ENCODE assay signal across 14 cellular contexts in the genomic region with DNA sequence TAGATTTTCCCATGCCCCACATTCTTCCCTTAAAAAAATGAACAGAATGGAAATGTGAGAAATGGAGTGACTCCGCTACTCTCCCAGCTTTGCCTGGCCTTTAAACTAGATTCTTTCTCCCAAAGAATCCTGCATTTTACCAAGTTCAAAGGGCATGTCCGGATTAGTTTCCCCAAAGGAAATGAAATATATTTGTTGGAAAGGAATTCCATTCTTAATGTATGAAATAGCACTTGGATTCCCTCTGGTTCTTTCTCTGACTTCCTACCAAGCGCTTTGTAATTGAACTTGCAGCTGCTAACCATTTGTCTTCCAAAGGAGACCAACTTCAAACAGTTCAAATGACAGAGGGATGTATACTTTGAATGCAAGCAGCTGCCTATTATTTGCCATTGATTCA. TPM values are rescaled to one million over a fixed set of nuclear protein-coding genes. Genes with fewer than 3 reads are reported as not detected.
DNase-seq lines count a peak whose midpoint lies in the region; ATAC-seq, FAIRE-seq and TF ChIP-seq lines count a peak whose summit lies in the region.
"Had no signal": no experiment of that assay in that cellular context is flagged by ENCODE, and none has a peak within 500 bp of the region (broad histone marks: within the 10 kb centered on the region; RNA-seq: fewer than 3 reads in every experiment).

No MANE protein-coding gene starts in this region.

- H3K4me1 ChIP-seq in liver (ENCODE audit: control insufficient read depth in 4 of 4, insufficient read depth in 4 of 4, low read length in 3 of 4) (peaks cover 7 to 37% (median 29%) of the 10 kb centered on the region in 4 donors), HepG2 (ENCODE audit: insufficient read depth, low read length) (peaks cover 63% of the 10 kb centered on the region), astrocyte (ENCODE audit: insufficient read depth, low read length) (peaks cover 27% of the 10 kb centered on the region)

- FAIRE-seq in HepG2 (lab: Jason Lieb, UNC) (no peak), astrocyte (lab: Jason Lieb, UNC) (no peak)

- intact Hi-C loops in HepG2 (cut with micrococcal nuclease; ENCODE audit: unreplicated experiment) = no loop called here

- TF ChIP-seq POLR2A in HepG2 (IDR thresholded peaks at IDR 0.05; ENCODE audit: insufficient read depth in 1 of 2, low read depth in 2 of 2, low read length in 2 of 2) = no peak

- H3K27me3 Mint-ChIP-seq in astrocyte (ENCODE audit: low read depth, unreplicated experiment) = no peaks in the 10 kb centered on the region
- H3K27me3 Mint-ChIP-seq in activated CD8-positive, alpha-beta T cell treated with anti-CD3 and anti-CD28 coated beads, Interleukin-2, amount 10 ng/mL, durations not matched to agents 7 days and 5 days (ENCODE audit: low read depth) = no peaks in the 10 kb centered on the region
- H3K27me3 Mint-ChIP-seq: memory B cell had no signal

- TF ChIP-seq RAD21 in liver (IDR thresholded peaks at IDR 0.05) (no peak), HepG2 (CRISPR knock-in tag; IDR thresholded peaks at IDR 0.05) (no peak)

- H3K9me3 Mint-ChIP-seq in astrocyte (ENCODE audit: unreplicated experiment) = no peaks in the 10 kb centered on the region
- H3K9me3 Mint-ChIP-seq in activated CD8-positive, alpha-beta T cell treated with anti-CD3 and anti-CD28 coated beads, Interleukin-2, amount 10 ng/mL, durations not matched to agents 7 days and 5 days (ENCODE audit: insufficient read depth) = no peaks in the 10 kb centered on the region
- H3K9me3 Mint-ChIP-seq: memory B cell had no signal

- H3K9ac ChIP-seq in liver (ENCODE audit: low read depth in 1 of 2, low read length in 2 of 2) (no peak overlapping the region), HepG2 (ENCODE audit: insufficient read depth, low read depth, low read length) (no peak overlapping the region), astrocyte (ENCODE audit: low read length) (no peak overlapping the region)

- H3K9me3 ChIP-seq in liver (ENCODE audit: control insufficient read depth in 4 of 4, low read length in 3 of 4) = no peaks in the 10 kb centered on the region
- no peaks in the 10 kb centered on the region for H3K9me3 ChIP-seq in HepG2 (ENCODE audit: low read length)
- H3K9me3 ChIP-seq in astrocyte (ENCODE audit: insufficient read depth, low read depth, low read length) = no peaks in the 10 kb centered on the region
- H3K9me3 ChIP-seq: ovary, stomach had no signal

- WGBS in liver = 78% methylated on average over 3 of the region's 3 CpGs
- WGBS in HepG2 (ENCODE audit: low lambda C conversion rate) = 88% methylated on average over 3 of the region's 3 CpGs

- TF ChIP-seq CTCF in liver (IDR thresholded peaks at IDR 0.05; ENCODE audit: low read depth, low read length, missing input control) (no peak), HepG2 (CRISPR knock-in tag; IDR thresholded peaks at IDR 0.05) (no peak), astrocyte (IDR thresholded peaks at IDR 0.05; ENCODE audit: insufficient read depth, low read depth, low read length) (no peak)

- no TSS peak for BruUV-seq in HepG2 (replicated peaks; lab: Mats Ljungman, UMichigan)

- in situ Hi-C loops in HepG2 (cut with HindIII; ENCODE audit: extremely low pct_ligation_motif_present, low pct_unique_long_range_greater_than_20kb) = no loop called here

- H3K79me2 ChIP-seq in HepG2 (ENCODE audit: insufficient read depth, low read length) = peaks cover 97% of the 10 kb centered on the region
- peaks cover 98% of the 10 kb centered on the region for H3K79me2 ChIP-seq in astrocyte (ENCODE audit: insufficient read depth, low read length)

- TF ChIP-seq EP300 in HepG2 (IDR thresholded peaks at IDR 0.05; ENCODE audit: low read depth in 2 of 2, low read length in 2 of 2) = no peak
- no peak for TF ChIP-seq EP300 in HepG2 (CRISPR knock-in tag; IDR thresholded peaks at IDR 0.05; ENCODE audit: borderline replicate concordance)

- H3K27ac Mint-ChIP-seq in astrocyte (ENCODE audit: unreplicated experiment) = no peak overlapping the region
- no peak overlapping the region for H3K27ac Mint-ChIP-seq in activated CD8-positive, alpha-beta T cell treated with anti-CD3 and anti-CD28 coated beads, Interleukin-2, amount 10 ng/mL, durations not matched to agents 7 days and 5 days
- H3K27ac Mint-ChIP-seq: memory B cell had no signal

- POLR2A ChIA-PET in HepG2 (lab: Yijun Ruan, JAX) = interaction anchor here (2.1 kb wide), 1 partner anchor 18 kb away, joined by 5 read pairs; a partner anchor contains a TSS
- POLR2A ChIA-PET in activated CD8-positive, alpha-beta T cell treated with anti-CD3 and anti-CD28 coated beads, Interleukin-2, amount 10 ng/mL, durations not matched to agents 7 days and 5 days (lab: Charles Lee) = interaction anchor here (1.4 kb wide), 1 partner anchor 18 kb away, joined by 4 read pairs; no protein-coding TSS in a partner anchor

- H3K27ac ChIP-seq in liver (ENCODE audit: low read depth in 1 of 2, low read length in 2 of 2) (no peak overlapping the region), HepG2 (ENCODE audit: extremely low read length, insufficient read depth, low read length) (no peak overlapping the region), astrocyte (ENCODE audit: low read depth, low read length) (no peak overlapping the region)
- H3K27ac ChIP-seq: ovary, stomach had no signal

- H4K20me1 ChIP-seq in HepG2 (ENCODE audit: insufficient read depth, low read length) (peaks cover 43% of the 10 kb centered on the region), astrocyte (ENCODE audit: insufficient read depth, low read length) (peaks cover 98% of the 10 kb centered on the region)

- no peak overlapping the region for H2AFZ ChIP-seq in HepG2 (ENCODE audit: low read length)
- no peak overlapping the region for H2AFZ ChIP-seq in astrocyte (ENCODE audit: low read depth, low read length)

- DNase-seq in HepG2 (ENCODE audit: low spot score) (no peak), astrocyte (ENCODE audit: low read depth) (peak; percentile 70), left kidney (ENCODE audit: low read depth, low spot score) (peak; percentile 69), cerebellar cortex (ENCODE audit: low spot score) (no peak), NCI-H526 treated with DMSO at 0.1 percent for 48 hours (lab: John Stamatoyannopoulos, UW) (no peak), NCI-H1105 (lab: John Stamatoyannopoulos, UW) (no peak)
- no peak for DNase-seq in activated CD8-positive, alpha-beta T cell treated with anti-CD3 and anti-CD28 coated beads, Interleukin-2, amount 10 ng/mL, durations not matched to agents 7 days and 5 days
- DNase-seq: Calu3, NCI-H1092, NCI-H524, ovary, stomach had no signal

- H3K4me3 Mint-ChIP-seq in astrocyte (ENCODE audit: unreplicated experiment) = no peak overlapping the region
- no peak overlapping the region for H3K4me3 Mint-ChIP-seq in activated CD8-positive, alpha-beta T cell treated with anti-CD3 and anti-CD28 coated beads, Interleukin-2, amount 10 ng/mL, durations not matched to agents 7 days and 5 days
- H3K4me3 Mint-ChIP-seq: memory B cell had no signal

- peaks cover 53% of the 10 kb centered on the region for H3K4me1 Mint-ChIP-seq in astrocyte (ENCODE audit: low read depth, unreplicated experiment)
- H3K4me1 Mint-ChIP-seq in activated CD8-positive, alpha-beta T cell treated with anti-CD3 and anti-CD28 coated beads, Interleukin-2, amount 10 ng/mL, durations not matched to agents 7 days and 5 days (ENCODE audit: low read depth) = peaks cover 95% of the 10 kb centered on the region

- no peak for ATAC-seq in HepG2
- no peak for ATAC-seq in activated CD8-positive, alpha-beta T cell treated with anti-CD3 and anti-CD28 coated beads, Interleukin-2, amount 10 ng/mL, durations not matched to agents 7 days and 5 days

- CTCF ChIA-PET in HepG2 (lab: Yijun Ruan, JAX; ENCODE audit: low intra/inter-chr PET ratio, low total read pairs) = no interaction called here
- CTCF ChIA-PET in activated CD8-positive, alpha-beta T cell treated with anti-CD3 and anti-CD28 coated beads, Interleukin-2, amount 10 ng/mL, durations not matched to agents 7 days and 5 days (lab: Charles Lee) = interaction anchor here (1.3 to 9.7 kb wide), 4 partner anchors 12 to 92 kb away, joined by 5 to 87 read pairs (median 14); a partner anchor contains a TSS

- H3K36me3 ChIP-seq in liver (ENCODE audit: control insufficient read depth in 4 of 4, insufficient read depth in 3 of 4, low read depth in 1 of 4, low read length in 3 of 4) (no peaks in the 10 kb centered on the region), HepG2 (replicated peaks in 1 of 2; ENCODE audit: control insufficient read depth in 1 of 2, insufficient read depth in 2 of 2, low read length in 2 of 2) (peaks cover 0 to 10% of the 10 kb centered on the region in 2 experiments; a peak in 2 of 5 replicates), astrocyte (ENCODE audit: insufficient read depth, low read length) (no peaks in the 10 kb centered on the region)
- H3K36me3 ChIP-seq: ovary, stomach had no signal

- H3K27me3 ChIP-seq in liver (ENCODE audit: control insufficient read depth in 4 of 4, insufficient read depth in 4 of 4, low read length in 3 of 4) (no peaks in the 10 kb centered on the region), HepG2 (ENCODE audit: control insufficient read depth in 1 of 2, insufficient read depth in 2 of 2, low read length in 2 of 2) (no peaks in the 10 kb centered on the region), astrocyte (ENCODE audit: insufficient read depth, low read length) (no peaks in the 10 kb centered on the region)
- H3K27me3 ChIP-seq: ovary, stomach had no signal

- H3K4me3 ChIP-seq in liver (ENCODE audit: low read depth in 1 of 3, low read length in 3 of 3) (no peak overlapping the region), HepG2 (replicated peaks in 1 of 3; ENCODE audit: insufficient read depth in 1 of 3, low read depth in 2 of 3, low read length in 3 of 3) (no peak overlapping the region), astrocyte (ENCODE audit: insufficient read depth, low read depth, low read length) (no peak overlapping the region)
- H3K4me3 ChIP-seq: ovary, stomach had no signal

- no peak overlapping the region for H3K4me2 ChIP-seq in HepG2 (ENCODE audit: low read depth, low read length)
- peak overlapping the region; percentile 56 for H3K4me2 ChIP-seq in astrocyte (ENCODE audit: low read length)

- peaks cover 2% of the 10 kb centered on the region for H3K36me3 Mint-ChIP-seq in astrocyte (ENCODE audit: low read depth, unreplicated experiment)
- peaks cover 58% of the 10 kb centered on the region for H3K36me3 Mint-ChIP-seq in activated CD8-positive, alpha-beta T cell treated with anti-CD3 and anti-CD28 coated beads, Interleukin-2, amount 10 ng/mL, durations not matched to agents 7 days and 5 days (ENCODE audit: low read depth)

RNA-seq across cellular contexts. Expression of a gene that starts 18.9 kb away (rescaled TPM):
- total RNA-seq in liver (10 to 100 TPM; 14.3 to 24.6 TPM), HepG2 (2016; rRNA removed; fragmentation: Illumina TruSeq; extraction: Trizol) (24.1 and 29.5 TPM in 2 replicates), astrocyte (62.4 and 66.5 TPM in 2 replicates)
- polyA plus RNA-seq in liver (10 to 100 TPM; 24.1 to 30.2 TPM), HepG2 (2011; rRNA removed) (38.7 and 49.2 TPM in 2 replicates)
- 6.0 and 7.6 TPM in 2 replicates for total RNA-seq in HepG2 (2016; cell fraction: cytosol; rRNA removed; fragmentation: Illumina TruSeq; extraction: Trizol; ENCODE audit: low read depth)
- total RNA-seq in HepG2 (2016; cell fraction: insoluble cytoplasmic fraction; rRNA removed; fragmentation: Illumina TruSeq; extraction: Trizol) = 24.7 TPM in 2 replicates
- 10.8 and 12.5 TPM in 2 replicates for total RNA-seq in HepG2 (2016; cell fraction: membrane; rRNA removed; fragmentation: Illumina TruSeq; extraction: Trizol)
- 17.5 and 19.9 TPM in 2 replicates for total RNA-seq in HepG2 (2016; cell fraction: nucleus; rRNA removed; fragmentation: Illumina TruSeq; extraction: Trizol)
- polyA plus RNA-seq in HepG2 (2011; cell fraction: cytosol; rRNA removed) = 26.4 and 36.9 TPM in 2 replicates
- polyA plus RNA-seq in HepG2 (2011; cell fraction: nucleus; rRNA removed) = 10.8 and 11.7 TPM in 2 replicates
- polyA plus RNA-seq in HepG2 (2012) = 51.8 and 52.1 TPM in 2 replicates
- 2.0 and 2.9 TPM in 2 replicates for polyA plus RNA-seq in HepG2 (2016; cell fraction: cytosol; fragmentation: Illumina TruSeq; extraction: Trizol; ENCODE audit: low read depth)
- polyA plus RNA-seq in HepG2 (2016; cell fraction: insoluble cytoplasmic fraction; fragmentation: Illumina TruSeq; extraction: Trizol; ENCODE audit: low read depth) = 38.8 and 38.9 TPM in 2 replicates
- polyA plus RNA-seq in HepG2 (2016; cell fraction: membrane; fragmentation: Illumina TruSeq; extraction: Trizol; ENCODE audit: low read depth) = 7.0 and 8.7 TPM in 2 replicates
- polyA plus RNA-seq in HepG2 (2016; cell fraction: nucleus; fragmentation: Illumina TruSeq; extraction: Trizol; ENCODE audit: insufficient read depth, low read depth) = 34.4 and 35.4 TPM in 2 replicates
- polyA minus RNA-seq in HepG2 (2011; rRNA and poly(A)+ RNA removed; ENCODE audit: low replicate concordance) = 29.5 and 34.7 TPM in 2 replicates
- 14.6 and 16.6 TPM in 2 replicates for polyA minus RNA-seq in HepG2 (2011; cell fraction: cytosol; rRNA and poly(A)+ RNA removed)
- 11.5 and 12.9 TPM in 2 replicates for polyA minus RNA-seq in HepG2 (2011; cell fraction: nucleus; rRNA and poly(A)+ RNA removed)
- total RNA-seq in activated CD8-positive, alpha-beta T cell treated with anti-CD3 and anti-CD28 coated beads, Interleukin-2, amount 10 ng/mL, durations not matched to agents 7 days and 5 days = 100 to 1,000 TPM; 108 to 118 TPM

RNA-seq across cellular contexts. Expression of a gene that starts 49.1 kb away (rescaled TPM):
- total RNA-seq in liver = 1 to 10 TPM; 2.4 to 5.9 TPM
- 1 to 10 TPM; 2.2 to 2.7 TPM for polyA plus RNA-seq in liver
- total RNA-seq in HepG2 (2016; rRNA removed; fragmentation: Illumina TruSeq; extraction: Trizol) = 28.6 and 37.9 TPM in 2 replicates
- 5.3 and 5.4 TPM in 2 replicates for total RNA-seq in HepG2 (2016; cell fraction: cytosol; rRNA removed; fragmentation: Illumina TruSeq; extraction: Trizol; ENCODE audit: low read depth)
- total RNA-seq in HepG2 (2016; cell fraction: insoluble cytoplasmic fraction; rRNA removed; fragmentation: Illumina TruSeq; extraction: Trizol) = 26.8 and 38.3 TPM in 2 replicates
- 5.5 and 7.9 TPM in 2 replicates for total RNA-seq in HepG2 (2016; cell fraction: membrane; rRNA removed; fragmentation: Illumina TruSeq; extraction: Trizol)
- total RNA-seq in HepG2 (2016; cell fraction: nucleus; rRNA removed; fragmentation: Illumina TruSeq; extraction: Trizol) = 10.5 and 12.5 TPM in 2 replicates
- polyA plus RNA-seq in HepG2 (2011; rRNA removed) = 2.3 and 2.7 TPM in 2 replicates
- 1.4 and 2.1 TPM in 2 replicates for polyA plus RNA-seq in HepG2 (2011; cell fraction: cytosol; rRNA removed)
- 1.2 and 1.3 TPM in 2 replicates for polyA plus RNA-seq in HepG2 (2011; cell fraction: nucleus; rRNA removed)
- polyA plus RNA-seq in HepG2 (2012) = 5.3 and 9.6 TPM in 2 replicates
- polyA plus RNA-seq in HepG2 (2016; cell fraction: cytosol; fragmentation: Illumina TruSeq; extraction: Trizol; ENCODE audit: low read depth) = 2.3 and 3.4 TPM in 2 replicates
- polyA plus RNA-seq in HepG2 (2016; cell fraction: insoluble cytoplasmic fraction; fragmentation: Illumina TruSeq; extraction: Trizol; ENCODE audit: low read depth) = 34.8 and 37.9 TPM in 2 replicates
- 3.6 and 4.5 TPM in 2 replicates for polyA plus RNA-seq in HepG2 (2016; cell fraction: membrane; fragmentation: Illumina TruSeq; extraction: Trizol; ENCODE audit: low read depth)
- 12.9 and 15.4 TPM in 2 replicates for polyA plus RNA-seq in HepG2 (2016; cell fraction: nucleus; fragmentation: Illumina TruSeq; extraction: Trizol; ENCODE audit: insufficient read depth, low read depth)
- polyA minus RNA-seq in HepG2 (2011; rRNA and poly(A)+ RNA removed; ENCODE audit: low replicate concordance) = 0.54 and 5.3 TPM in 2 replicates
- 2.4 and 2.8 TPM in 2 replicates for polyA minus RNA-seq in HepG2 (2011; cell fraction: cytosol; rRNA and poly(A)+ RNA removed)
- polyA minus RNA-seq in HepG2 (2011; cell fraction: nucleus; rRNA and poly(A)+ RNA removed) = 4.2 and 7.0 TPM in 2 replicates
- total RNA-seq in astrocyte = 3.9 and 5.6 TPM in 2 replicates
- total RNA-seq in activated CD8-positive, alpha-beta T cell treated with anti-CD3 and anti-CD28 coated beads, Interleukin-2, amount 10 ng/mL, durations not matched to agents 7 days and 5 days = 10 to 100 TPM; 36.4 to 42.7 TPM

Comparison
In these comparisons a context has a peak if more than half of its experiments do, and no peak if none do; other contexts are left out.
1. DNase-seq: peak in astrocyte (single experiment) and left kidney (single experiment); none in HepG2 (single experiment), cerebellar cortex (single experiment), NCI-H526 treated with DMSO at 0.1 percent for 48 hours (single experiment), NCI-H1105 (single experiment) and activated CD8-positive, alpha-beta T cell treated with anti-CD3 and anti-CD28 coated beads, Interleukin-2, amount 10 ng/mL, durations not matched to agents 7 days and 5 days (single experiment).